Comparison of ENCODE assay signal across 19 cellular contexts in the genomic region with DNA sequence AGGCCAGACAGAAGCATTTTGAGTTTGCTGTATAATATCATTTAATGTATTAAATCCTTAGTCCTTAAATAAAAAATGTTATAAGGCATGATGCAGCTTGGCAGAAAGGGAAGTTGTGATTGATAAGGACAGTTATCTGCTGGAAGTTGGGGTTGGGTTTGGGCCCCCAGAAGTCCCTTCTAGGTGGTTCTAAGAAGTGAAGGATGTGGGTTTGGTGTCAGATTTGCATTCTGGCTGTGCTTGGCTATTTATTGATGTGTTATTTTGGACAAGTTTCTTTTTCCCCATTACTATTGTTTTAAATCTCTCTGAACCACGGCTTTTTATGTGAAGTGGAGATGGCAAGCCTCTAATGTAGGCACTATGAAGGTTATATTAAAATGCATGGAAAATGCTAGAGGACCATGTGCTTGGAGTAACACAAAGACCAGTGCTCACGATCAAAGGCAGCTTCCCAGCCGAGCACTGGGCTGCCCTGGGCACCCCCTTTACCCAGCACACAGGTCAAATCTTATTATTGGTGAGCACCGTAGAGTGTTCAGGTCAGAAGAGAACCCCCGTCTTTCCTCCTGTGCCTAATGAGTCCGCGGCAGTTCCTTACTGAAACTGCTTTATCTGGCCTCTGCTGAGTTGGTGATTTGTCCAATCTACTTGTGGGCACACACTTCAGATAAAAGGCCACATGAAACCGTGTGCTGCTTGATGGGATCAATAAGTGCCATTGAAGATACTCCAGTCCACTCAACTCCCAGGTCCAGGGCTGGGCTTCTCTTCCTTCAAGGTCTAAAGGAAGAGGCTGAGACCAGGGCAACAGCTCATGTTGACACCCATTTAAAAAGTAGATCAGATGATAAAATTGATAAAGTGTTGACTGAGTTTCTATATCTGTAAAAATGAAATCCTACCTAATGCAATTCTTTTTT.
"Had no signal": no experiment of that assay in that cellular context is flagged by ENCODE, and none has a peak within 500 bp of the region (broad histone marks: within the 10 kb centered on the region; RNA-seq: fewer than 3 reads in every experiment).

No MANE protein-coding gene starts in this region.

- H3K9me3 ChIP-seq: body of pancreas, pancreas, right lobe of liver, suprapubic skin had no signal

- FAIRE-seq: colon, pancreas, small intestine had no signal

- H3K4me3 Mint-ChIP-seq: activated CD4-positive, alpha-beta T cell treated with anti-CD3 and anti-CD28 coated beads, Interleukin-2, amount 10 ng/mL, durations not matched to agents 24 days and 14 days; activated naive CD8-positive, alpha-beta T cell treated with anti-CD3 and anti-CD28 coated beads for 36 hours; activated T-helper 1 cell treated with anti-CD3 and anti-CD28 coated beads, Interleukin-12 subunit alpha, Interleukin-12 subunit beta, Interleukin-2, Interleukin-4 antibody, amounts not matched to agents 30 ng/mL and 10 ng/mL and 1 ng/mL, durations not matched to agents 14 hours and 24 hours and 36 hours; natural killer cell; stimulated activated naive CD8-positive, alpha-beta T cell treated with anti-CD3 and anti-CD28 coated beads, Interleukin-15, amount 100 ng/mL, for 72 hours; T-helper 2 cell treated with Interferon-gamma antibody and Interleukin-4, amounts not matched to agents 5 μg/mL and 100 μg/mL, for 36 hours had no signal

- ATAC-seq: body of pancreas; natural killer cell; pancreas; right lobe of liver; stimulated activated naive CD8-positive, alpha-beta T cell treated with anti-CD3 and anti-CD28 coated beads, Interleukin-15, amount 100 ng/mL, for 72 hours had no signal

- H3K27ac ChIP-seq: body of pancreas, dorsolateral prefrontal cortex, pancreas, right lobe of liver, suprapubic skin had no signal

- H3K4me1 ChIP-seq: body of pancreas, pancreas, right lobe of liver, suprapubic skin had no signal

- H3K9me3 Mint-ChIP-seq: activated CD4-positive, alpha-beta T cell treated with anti-CD3 and anti-CD28 coated beads, Interleukin-2, amount 10 ng/mL, durations not matched to agents 24 days and 14 days; activated naive CD8-positive, alpha-beta T cell treated with anti-CD3 and anti-CD28 coated beads for 36 hours; activated T-helper 1 cell treated with anti-CD3 and anti-CD28 coated beads, Interleukin-12 subunit alpha, Interleukin-12 subunit beta, Interleukin-2, Interleukin-4 antibody, amounts not matched to agents 30 ng/mL and 10 ng/mL and 1 ng/mL, durations not matched to agents 14 hours and 24 hours and 36 hours; natural killer cell; stimulated activated naive CD8-positive, alpha-beta T cell treated with anti-CD3 and anti-CD28 coated beads, Interleukin-15, amount 100 ng/mL, for 72 hours; T-helper 2 cell treated with Interferon-gamma antibody and Interleukin-4, amounts not matched to agents 5 μg/mL and 100 μg/mL, for 36 hours had no signal

- H3K4me1 Mint-ChIP-seq: activated naive CD8-positive, alpha-beta T cell treated with anti-CD3 and anti-CD28 coated beads for 36 hours; natural killer cell; stimulated activated naive CD8-positive, alpha-beta T cell treated with anti-CD3 and anti-CD28 coated beads, Interleukin-15, amount 100 ng/mL, for 72 hours had no signal

- H3K27ac Mint-ChIP-seq: activated CD4-positive, alpha-beta T cell treated with anti-CD3 and anti-CD28 coated beads, Interleukin-2, amount 10 ng/mL, durations not matched to agents 24 days and 14 days; activated naive CD8-positive, alpha-beta T cell treated with anti-CD3 and anti-CD28 coated beads for 36 hours; activated T-helper 1 cell treated with anti-CD3 and anti-CD28 coated beads, Interleukin-12 subunit alpha, Interleukin-12 subunit beta, Interleukin-2, Interleukin-4 antibody, amounts not matched to agents 30 ng/mL and 10 ng/mL and 1 ng/mL, durations not matched to agents 14 hours and 24 hours and 36 hours; natural killer cell; T-helper 2 cell treated with Interferon-gamma antibody and Interleukin-4, amounts not matched to agents 5 μg/mL and 100 μg/mL, for 36 hours had no signal

- H3K27me3 ChIP-seq: body of pancreas, dorsolateral prefrontal cortex, pancreas, right lobe of liver, suprapubic skin had no signal

- DNase-seq: activated CD4-positive, alpha-beta T cell treated with anti-CD3 and anti-CD28 coated beads, Interleukin-2, amount 10 ng/mL, durations not matched to agents 24 days and 14 days; activated CD4-positive, CD25-positive, alpha-beta regulatory T cell; activated naive CD4-positive, alpha-beta T cell; activated naive CD8-positive, alpha-beta T cell treated with anti-CD3 and anti-CD28 coated beads for 36 hours; body of pancreas; caudate nucleus; dorsolateral prefrontal cortex; natural killer cell; pancreas; right lobe of liver; small intestine; stimulated activated CD4-positive, alpha-beta T cell treated with anti-CD3 and anti-CD28 coated beads, Interleukin-15, amount 100 ng/mL, for 24 hours; stimulated activated CD4-positive, alpha-beta T cell treated with anti-CD3 and anti-CD28 coated beads, Interleukin-2, amount 100 ng/mL, for 48 hours; stimulated activated naive CD8-positive, alpha-beta T cell treated with anti-CD3 and anti-CD28 coated beads, Interleukin-15, amount 100 ng/mL, for 72 hours; trophoblast cell had no signal

- H3K4me3 ChIP-seq: body of pancreas, dorsolateral prefrontal cortex, pancreas, right lobe of liver, suprapubic skin had no signal

- H3K36me3 Mint-ChIP-seq: activated naive CD8-positive, alpha-beta T cell treated with anti-CD3 and anti-CD28 coated beads for 36 hours; natural killer cell had no signal

- H3K36me3 ChIP-seq: pancreas, right lobe of liver, suprapubic skin had no signal

- H3K27me3 Mint-ChIP-seq: activated CD4-positive, alpha-beta T cell treated with anti-CD3 and anti-CD28 coated beads, Interleukin-2, amount 10 ng/mL, durations not matched to agents 24 days and 14 days; stimulated activated naive CD8-positive, alpha-beta T cell treated with anti-CD3 and anti-CD28 coated beads, Interleukin-15, amount 100 ng/mL, for 72 hours had no signal
